In the genomic region with DNA sequence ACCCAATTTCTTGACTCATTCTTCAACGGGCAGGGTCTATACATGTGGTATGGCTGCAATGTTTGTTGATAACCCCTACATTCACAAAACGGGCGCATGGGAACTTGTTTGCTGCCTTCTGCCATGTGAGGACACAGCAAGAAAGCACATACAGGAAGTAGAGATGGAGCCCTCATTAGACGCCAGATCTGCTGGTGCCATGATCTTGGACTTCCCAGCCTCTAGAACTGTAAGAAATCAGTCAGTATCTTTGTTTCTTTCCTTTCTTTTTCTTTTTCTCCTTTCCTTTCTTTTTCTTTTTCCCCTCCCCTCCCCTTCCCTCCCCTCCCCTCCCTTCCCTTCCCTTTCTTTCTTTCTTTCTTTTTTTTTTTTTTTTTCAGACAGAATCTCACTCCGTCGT, we compare ENCODE assay signal across 8 cellular contexts.
"Had no signal": no experiment of that assay in that cellular context is flagged by ENCODE, and none has a peak within 500 bp of the region (broad histone marks: within the 10 kb centered on the region; RNA-seq: fewer than 3 reads in every experiment).

No MANE protein-coding gene starts in this region.

- DNase-seq: GDM1, GF-D8 had no signal

- H3K4me3 ChIP-seq: GM12878 had no signal

- ATAC-seq: GM12878 had no signal

- FAIRE-seq: G401.6, GM12878, GM12891, GM12892, GM18507, GM19239 had no signal
